24 cellular contexts compared by ENCODE assay signal in the genomic region with DNA sequence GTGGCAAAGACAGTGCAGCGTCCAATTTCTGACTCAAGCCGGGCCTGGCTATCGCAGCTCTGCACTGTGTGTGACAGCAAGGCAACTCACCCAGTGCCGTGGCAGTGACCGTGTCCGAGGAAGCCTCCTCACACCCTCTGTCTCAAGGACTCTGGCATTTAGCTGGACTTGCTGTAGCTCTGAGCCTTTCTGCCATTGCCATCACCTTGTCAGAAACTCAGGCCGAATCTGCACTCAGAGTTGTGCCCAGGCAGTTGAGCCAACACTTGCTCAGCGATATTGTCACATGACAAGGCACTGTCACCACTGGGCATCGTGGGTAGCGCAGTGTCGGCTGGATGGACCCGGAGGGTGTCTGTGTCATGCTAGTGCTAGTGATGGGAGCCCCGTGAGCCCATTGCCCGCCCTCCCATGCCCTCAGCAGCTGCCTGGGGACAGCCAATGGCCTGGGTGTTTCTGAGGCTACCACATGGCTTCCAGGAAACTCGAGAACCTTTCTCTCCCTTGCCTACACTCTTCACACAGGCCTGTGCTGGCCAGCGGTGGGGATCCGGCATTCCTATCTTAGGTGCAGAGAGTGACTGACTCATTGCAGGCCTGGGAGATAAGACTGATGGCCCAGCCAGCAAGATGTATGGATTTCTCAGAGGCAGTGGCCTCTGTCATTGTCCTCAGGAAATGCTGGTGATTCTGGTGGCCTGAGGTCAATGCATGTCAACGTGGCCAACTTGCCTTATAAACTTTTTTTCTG. TPM values are rescaled to one million over a fixed set of nuclear protein-coding genes. Genes with fewer than 3 reads are reported as not detected.
DNase-seq lines count a peak whose midpoint lies in the region; ATAC-seq, FAIRE-seq and TF ChIP-seq lines count a peak whose summit lies in the region.
"Had no signal": no experiment of that assay in that cellular context is flagged by ENCODE, and none has a peak within 500 bp of the region (broad histone marks: within the 10 kb centered on the region; RNA-seq: fewer than 3 reads in every experiment).

No MANE protein-coding gene starts in this region.

- intact Hi-C loops in cardiac septum (cut with DNase I), result no loop called here
- intact Hi-C loops in kidney (cut with DNase I), result no loop called here
- intact Hi-C loops in testis (cut with DNase I; ENCODE audit: low total_unique reads), result no loop called here
- intact Hi-C loops in breast epithelium (cut with DNase I; ENCODE audit: low total_unique reads), result no loop called here

- H3K27me3 ChIP-seq in cardiac muscle cell (no peaks in the 10 kb centered on the region), testis (no peaks in the 10 kb centered on the region), breast epithelium (no peaks in the 10 kb centered on the region), MG63 (no peaks in the 10 kb centered on the region)

- H3K9ac ChIP-seq in kidney (ENCODE audit: low read length in 2 of 2), result no peak overlapping the region
- H3K9ac ChIP-seq: GM23248 had no signal

- H3K4me3 ChIP-seq in cardiac muscle cell (no peak overlapping the region), kidney (ENCODE audit: low read length in 2 of 2) (no peak overlapping the region), testis (no peak overlapping the region), breast epithelium (no peak overlapping the region), MG63 (no peak overlapping the region)
- H3K4me3 ChIP-seq: A549, GM23248 had no signal

- H3K27ac ChIP-seq in cardiac muscle cell, result no peak overlapping the region
- peak overlapping the region; percentile 14 for H3K27ac ChIP-seq in angular gyrus (ENCODE audit: low read depth, low read length)
- no peak overlapping the region for H3K27ac ChIP-seq in kidney (ENCODE audit: low read depth in 2 of 2, low read length in 2 of 2)
- no peak overlapping the region for H3K27ac ChIP-seq in testis
- no peak overlapping the region for H3K27ac ChIP-seq in breast epithelium
- H3K27ac ChIP-seq: A549, GM23248 had no signal

- TF ChIP-seq CTCF in cardiac muscle cell (IDR thresholded peaks at IDR 0.05; ENCODE audit: low read depth, low read length) (no peak), kidney (IDR thresholded peaks at IDR 0.05; ENCODE audit: borderline replicate concordance, extremely low read depth, insufficient read depth) (no peak), testis (IDR thresholded peaks at IDR 0.05) (no peak), breast epithelium (IDR thresholded peaks at IDR 0.05) (no peak)

- FAIRE-seq in kidney (lab: Jason Lieb, UNC), result no peak
- FAIRE-seq: A549, G401.6, GM12892 had no signal

- DNase-seq in cardiac muscle cell (ENCODE audit: low read depth in 1 of 2, low spot score in 1 of 2) (peak; percentile 15 to 40), cardiac septum (ENCODE audit: low spot score) (no peak), kidney (peak; percentile 65), testis (no peak), breast epithelium (ENCODE audit: low spot score in 2 of 2) (no peak), left lobe of liver (ENCODE audit: low spot score) (no peak), MG63 (no peak)
- DNase-seq: activated CD4-positive, alpha-beta T cell treated with anti-CD3 and anti-CD28 coated beads for 4 hours; CD4-positive, alpha-beta T cell; central memory CD4-positive, alpha-beta T cell; foreskin melanocyte; GM23248; NCI-H1092; NCI-H774; stimulated activated CD4-positive, alpha-beta T cell treated with anti-CD3 and anti-CD28 coated beads, Interleukin-2, amount 100 ng/mL, for 48 hours; T-cell had no signal

- ATAC-seq in left lobe of liver, result no peak
- ATAC-seq: A549, sciatic nerve, T-cell had no signal

- 88 to 92% methylated on average over 10 to 18 of the region's 18 CpGs for WGBS in testis, 2 donors

- TF ChIP-seq POLR2A in testis (IDR thresholded peaks at IDR 0.05) (no peak), breast epithelium (IDR thresholded peaks at IDR 0.05) (no peak)

- H3K4me1 ChIP-seq in cardiac muscle cell (ENCODE audit: low read depth), result peaks cover 6% of the 10 kb centered on the region
- no peaks in the 10 kb centered on the region for H3K4me1 ChIP-seq in kidney (ENCODE audit: control insufficient read depth in 1 of 2, insufficient read depth in 1 of 2, low read depth in 1 of 2, low read length in 2 of 2)
- no peaks in the 10 kb centered on the region for H3K4me1 ChIP-seq in testis
- no peaks in the 10 kb centered on the region for H3K4me1 ChIP-seq in breast epithelium
- H3K4me1 ChIP-seq: A549 had no signal

- no peaks in the 10 kb centered on the region for H3K9me3 ChIP-seq in cardiac muscle cell (ENCODE audit: low read depth)
- no peaks in the 10 kb centered on the region for H3K9me3 ChIP-seq in kidney (ENCODE audit: control insufficient read depth in 1 of 2, low read length in 2 of 2)
- no peaks in the 10 kb centered on the region for H3K9me3 ChIP-seq in testis
- no peaks in the 10 kb centered on the region for H3K9me3 ChIP-seq in breast epithelium
- no peaks in the 10 kb centered on the region for H3K9me3 ChIP-seq in MG63

- H3K36me3 ChIP-seq in cardiac muscle cell (no peaks in the 10 kb centered on the region), kidney (ENCODE audit: control insufficient read depth in 1 of 2, insufficient read depth in 2 of 2, low read length in 2 of 2) (peaks cover 0 to 3% of the 10 kb centered on the region in 2 donors), testis (ENCODE audit: low read depth, missing control alignments) (no peaks in the 10 kb centered on the region), breast epithelium (no peaks in the 10 kb centered on the region), MG63 (no peaks in the 10 kb centered on the region)

RNA-seq across cellular contexts. Expression of a gene that starts 22.1 kb away (rescaled TPM):
- not detected in 2 replicates for total RNA-seq in cardiac muscle cell
- not detected in 2 replicates for polyA plus RNA-seq in cardiac muscle cell
- total RNA-seq in cardiac septum, result not detected
- total RNA-seq in kidney, result not detected
- polyA plus RNA-seq in kidney (ENCODE audit: insufficient read depth, low read depth, low replicate concordance), result not detected
- 1 to 10 TPM in 1 of 2 donors, not detected in 1; 1.3 TPM for total RNA-seq in testis
- polyA plus RNA-seq in testis (ENCODE audit: insufficient read depth, low read depth, low replicate concordance), result not detected
- not detected for total RNA-seq in breast epithelium
- not detected for total RNA-seq in left lobe of liver
- total RNA-seq in MG63 (2014; rRNA removed; shearing (Covaris generic); ENCODE audit: low replicate concordance), result not detected in 2 replicates
- total RNA-seq: CD4-positive, alpha-beta T cell; GM23248; mesenteric fat pad; RPMI7951; sciatic nerve; T-cell had no signal
- polyA plus RNA-seq: A549, GM23248, thymus had no signal

Comparison
In these comparisons a context has a peak if more than half of its experiments do, and no peak if none do; other contexts are left out.
1. DNase-seq: peak in cardiac muscle cell (2 of 2) and kidney (single experiment); none in cardiac septum (single experiment), testis (single experiment), breast epithelium (0 of 2), left lobe of liver (single experiment) and MG63 (single experiment).